6 cellular contexts compared by ENCODE assay signal in genomic region chr21:6025139-6025538, GRCh38.
DNase-seq lines count a peak whose midpoint lies in the region; ATAC-seq, FAIRE-seq and TF ChIP-seq lines count a peak whose summit lies in the region.
"Not testable (repeated sequence)": the region's sequence is repeated elsewhere in the genome, so short reads cannot be mapped to it uniquely, and the experiment has no call there.

No MANE protein-coding gene starts in this region.

- not testable (repeated sequence) for H3K4me1 ChIP-seq in body of pancreas; right lobe of liver; mucosa of descending colon (ENCODE audit: low read depth); pancreas

- H3K4me3 ChIP-seq in body of pancreas, right lobe of liver, mucosa of descending colon, pancreas: not testable (repeated sequence)

- H3K36me3 ChIP-seq in body of pancreas (replicated peaks in 1 of 2; ENCODE audit: insufficient read depth in 1 of 2, low read depth in 2 of 2); right lobe of liver; mucosa of descending colon (ENCODE audit: low read depth); pancreas: not testable (repeated sequence)

- DNase-seq in body of pancreas; left colon; left lobe of liver (ENCODE audit: low spot score); right lobe of liver; mucosa of descending colon; pancreas: not testable (repeated sequence)

- ATAC-seq in body of pancreas, result peak; percentile 25
- ATAC-seq in left colon, result peak; percentile 20
- peak; percentile 66 for ATAC-seq in left lobe of liver
- ATAC-seq in right lobe of liver, result peak; percentile 64 to 73 (median 68)
- ATAC-seq in mucosa of descending colon, result peak; percentile 28
- peak; percentile 10 to 68 (median 56) for ATAC-seq in pancreas

- not testable (repeated sequence) for TF ChIP-seq POLR2A in body of pancreas (IDR thresholded peaks at IDR 0.05); right lobe of liver (IDR thresholded peaks at IDR 0.05)

- not testable (repeated sequence) for H3K27ac ChIP-seq in body of pancreas, right lobe of liver, pancreas

- WGBS in body of pancreas, 2 donors, result no CpG with 5 or more reads among the region's 3 CpGs
- no CpG with 5 or more reads among the region's 3 CpGs for WGBS in right lobe of liver (ENCODE audit: insufficient coverage, low coverage, low lambda C conversion rate, missing lambda C conversion rate)
- WGBS in pancreas, 2 donors, result no CpG with 5 or more reads among the region's 3 CpGs

- FAIRE-seq in pancreas (lab: Jason Lieb, UNC), result not testable (repeated sequence)

- TF ChIP-seq CTCF in body of pancreas (IDR thresholded peaks at IDR 0.05); right lobe of liver (IDR thresholded peaks at IDR 0.05); mucosa of descending colon (IDR thresholded peaks at IDR 0.05); pancreas (IDR thresholded peaks at IDR 0.05): not testable (repeated sequence)

- not testable (repeated sequence) for H3K27me3 ChIP-seq in body of pancreas, right lobe of liver, pancreas

- not testable (repeated sequence) for H3K9me3 ChIP-seq in body of pancreas, right lobe of liver, mucosa of descending colon, pancreas

- intact Hi-C loops in body of pancreas (cut with DNase I); left colon (cut with DNase I, micrococcal nuclease); right lobe of liver (cut with DNase I); mucosa of descending colon (cut with DNase I, micrococcal nuclease); pancreas (cut with DNase I): not testable (repeated sequence)
